ENCODE assay signal across 13 cellular contexts in genomic region chr6:89311530-89311852, GRCh38. TPM values are rescaled to one million over a fixed set of nuclear protein-coding genes. Genes with fewer than 3 reads are reported as not detected.
DNase-seq lines count a peak whose midpoint lies in the region; ATAC-seq and TF ChIP-seq lines count a peak whose summit lies in the region.
"Had no signal": no experiment of that assay in that cellular context is flagged by ENCODE, and none has a peak within 500 bp of the region (broad histone marks: within the 10 kb centered on the region; RNA-seq: fewer than 3 reads in every experiment).

No MANE protein-coding gene starts in this region.

- H3K4me1 Mint-ChIP-seq in activated CD8-positive, alpha-beta memory T cell treated with anti-CD3 and anti-CD28 coated beads, Interleukin-2, amount 10 ng/mL, durations not matched to agents 7 days and 5 days = no peaks in the 10 kb centered on the region
- no peaks in the 10 kb centered on the region for H3K4me1 Mint-ChIP-seq in activated naive CD4-positive, alpha-beta T cell treated with anti-CD3 and anti-CD28 coated beads for 36 hours (ENCODE audit: low read depth)

- H3K36me3 ChIP-seq in gastrocnemius medialis = no peaks in the 10 kb centered on the region

- ATAC-seq in gastrocnemius medialis = no peak
- no peak for ATAC-seq in activated CD4-positive, CD25-positive, alpha-beta regulatory T cell treated with anti-CD3 and anti-CD28 coated beads, Interleukin-2, amount 50 U/mL, for 24 hours
- no peak for ATAC-seq in activated CD8-positive, alpha-beta memory T cell treated with anti-CD3 and anti-CD28 coated beads, Interleukin-2, amount 10 ng/mL, durations not matched to agents 7 days and 5 days
- ATAC-seq: stimulated activated naive B cell treated with anti-CD40 and anti-IgM and Interleukin-4, amounts not matched to agents 10 μg/mL and 1 μg/mL and 100 μg/mL, for 72 hours had no signal

- peak; percentile 24; the same call in 1 of the 2 replicates for TF ChIP-seq CTCF in C4-2B (conservative IDR thresholded peaks at IDR 0.05)
- no peak; the same call in 1 of the 2 replicates for TF ChIP-seq CTCF in VCaP (conservative IDR thresholded peaks at IDR 0.05)
- peak in 1 of 5 experiments; percentile 57 for TF ChIP-seq CTCF in gastrocnemius medialis (IDR thresholded peaks at IDR 0.05 in 4 of 5, conservative IDR thresholded peaks at IDR 0.05 in 1 of 5)

- in situ Hi-C loops in gastrocnemius medialis (cut with MboI; ENCODE audit: low sequenced_read_pairs in 4 of 4) = no loop called here

- peaks cover 25 to 44% of the 10 kb centered on the region in 2 donors for H3K4me1 ChIP-seq in gastrocnemius medialis

- CTCF ChIA-PET in activated CD8-positive, alpha-beta memory T cell treated with anti-CD3 and anti-CD28 coated beads, Interleukin-2, amount 10 ng/mL, durations not matched to agents 7 days and 5 days (lab: Charles Lee) = interaction anchor here (0.5 to 1.5 kb wide), 2 partner anchors 38 to 233 kb away, joined by 3 read pairs; no protein-coding TSS in a partner anchor
- CTCF ChIA-PET in activated naive CD4-positive, alpha-beta T cell treated with anti-CD3 and anti-CD28 coated beads for 36 hours (lab: Charles Lee) = no interaction called here

- no peak overlapping the region for H3K4me3 ChIP-seq in gastrocnemius medialis

- H3K27me3 ChIP-seq in gastrocnemius medialis = no peaks in the 10 kb centered on the region

- TF ChIP-seq POLR2A in gastrocnemius medialis (IDR thresholded peaks at IDR 0.05) = no peak

- DNase-seq in glomerular visceral epithelial cell (ENCODE audit: extremely low spot score) (peak; percentile 27), gastrocnemius medialis (no peak), HK-2 (ENCODE audit: unreplicated experiment) (no peak)
- DNase-seq in activated CD8-positive, alpha-beta memory T cell treated with anti-CD3 and anti-CD28 coated beads, Interleukin-2, amount 10 ng/mL, durations not matched to agents 7 days and 5 days = no peak
- no peak for DNase-seq in activated naive CD4-positive, alpha-beta T cell treated with anti-CD3 and anti-CD28 coated beads for 36 hours
- DNase-seq: activated CD4-positive, alpha-beta memory T cell treated with anti-CD3 and anti-CD28 coated beads for 36 hours; NCI-H748 treated with DMSO at 0.1 percent for 48 hours; stimulated activated naive B cell treated with anti-CD40 and anti-IgM and Interleukin-4, amounts not matched to agents 10 μg/mL and 1 μg/mL and 100 μg/mL, for 72 hours had no signal

- H3K27ac Mint-ChIP-seq in activated CD8-positive, alpha-beta memory T cell treated with anti-CD3 and anti-CD28 coated beads, Interleukin-2, amount 10 ng/mL, durations not matched to agents 7 days and 5 days = no peak overlapping the region
- no peak overlapping the region for H3K27ac Mint-ChIP-seq in activated naive CD4-positive, alpha-beta T cell treated with anti-CD3 and anti-CD28 coated beads for 36 hours
- H3K27ac Mint-ChIP-seq: activated CD4-positive, alpha-beta memory T cell treated with anti-CD3 and anti-CD28 coated beads for 36 hours; activated T-helper 2 cell treated with anti-CD3 and anti-CD28 coated beads, Interferon-gamma antibody, Interleukin-2, Interleukin-4, amounts not matched to agents 10 μg/mL and 5 μg/mL and 100 μg/mL, durations not matched to agents 14 hours and 24 hours and 36 hours; stimulated activated naive B cell treated with anti-CD40 and anti-IgM and Interleukin-4, amounts not matched to agents 10 μg/mL and 1 μg/mL and 100 μg/mL, for 72 hours had no signal

- H3K27ac ChIP-seq in C4-2B = peak overlapping the region; percentile 45; the same call in 1 of the 2 replicates
- H3K27ac ChIP-seq in VCaP = peak overlapping the region; percentile 65
- H3K27ac ChIP-seq in gastrocnemius medialis = peak overlapping the region; percentile 27 to 81 (median 60)

- H3K4me3 Mint-ChIP-seq in activated CD8-positive, alpha-beta memory T cell treated with anti-CD3 and anti-CD28 coated beads, Interleukin-2, amount 10 ng/mL, durations not matched to agents 7 days and 5 days = no peak overlapping the region
- no peak overlapping the region for H3K4me3 Mint-ChIP-seq in activated naive CD4-positive, alpha-beta T cell treated with anti-CD3 and anti-CD28 coated beads for 36 hours
- H3K4me3 Mint-ChIP-seq: activated CD4-positive, alpha-beta memory T cell treated with anti-CD3 and anti-CD28 coated beads for 36 hours; stimulated activated naive B cell treated with anti-CD40 and anti-IgM and Interleukin-4, amounts not matched to agents 10 μg/mL and 1 μg/mL and 100 μg/mL, for 72 hours had no signal

- intact Hi-C loops in gastrocnemius medialis (cut with DNase I; ENCODE audit: low total_unique reads) = loop anchor here (5.0 kb wide), 1 partner anchor 61 kb away; no protein-coding TSS in a partner anchor
- intact Hi-C loops in activated naive CD4-positive, alpha-beta T cell treated with anti-CD3 and anti-CD28 coated beads for 36 hours (cut with micrococcal nuclease) = no loop called here

- no peaks in the 10 kb centered on the region for H3K9me3 ChIP-seq in gastrocnemius medialis
- H3K9me3 ChIP-seq: Caco-2 had no signal

- H3K9me3 Mint-ChIP-seq in activated CD8-positive, alpha-beta memory T cell treated with anti-CD3 and anti-CD28 coated beads, Interleukin-2, amount 10 ng/mL, durations not matched to agents 7 days and 5 days (ENCODE audit: low read depth) = no peaks in the 10 kb centered on the region
- no peaks in the 10 kb centered on the region for H3K9me3 Mint-ChIP-seq in activated naive CD4-positive, alpha-beta T cell treated with anti-CD3 and anti-CD28 coated beads for 36 hours
- H3K9me3 Mint-ChIP-seq: activated CD4-positive, alpha-beta memory T cell treated with anti-CD3 and anti-CD28 coated beads for 36 hours; activated T-helper 2 cell treated with anti-CD3 and anti-CD28 coated beads, Interferon-gamma antibody, Interleukin-2, Interleukin-4, amounts not matched to agents 10 μg/mL and 5 μg/mL and 100 μg/mL, durations not matched to agents 14 hours and 24 hours and 36 hours; stimulated activated naive B cell treated with anti-CD40 and anti-IgM and Interleukin-4, amounts not matched to agents 10 μg/mL and 1 μg/mL and 100 μg/mL, for 72 hours had no signal

- H3K27me3 Mint-ChIP-seq in activated CD8-positive, alpha-beta memory T cell treated with anti-CD3 and anti-CD28 coated beads, Interleukin-2, amount 10 ng/mL, durations not matched to agents 7 days and 5 days = no peaks in the 10 kb centered on the region
- H3K27me3 Mint-ChIP-seq in activated naive CD4-positive, alpha-beta T cell treated with anti-CD3 and anti-CD28 coated beads for 36 hours (ENCODE audit: low read depth) = peaks cover 2% of the 10 kb centered on the region
- H3K27me3 Mint-ChIP-seq: activated CD4-positive, alpha-beta memory T cell treated with anti-CD3 and anti-CD28 coated beads for 36 hours; stimulated activated naive B cell treated with anti-CD40 and anti-IgM and Interleukin-4, amounts not matched to agents 10 μg/mL and 1 μg/mL and 100 μg/mL, for 72 hours had no signal

- peaks cover 2% of the 10 kb centered on the region for H3K36me3 Mint-ChIP-seq in activated CD8-positive, alpha-beta memory T cell treated with anti-CD3 and anti-CD28 coated beads, Interleukin-2, amount 10 ng/mL, durations not matched to agents 7 days and 5 days
- H3K36me3 Mint-ChIP-seq in activated naive CD4-positive, alpha-beta T cell treated with anti-CD3 and anti-CD28 coated beads for 36 hours (ENCODE audit: low read depth) = no peaks in the 10 kb centered on the region
- H3K36me3 Mint-ChIP-seq: activated CD4-positive, alpha-beta memory T cell treated with anti-CD3 and anti-CD28 coated beads for 36 hours had no signal

RNA-seq across cellular contexts. Expression of gene GABRR2, which starts 3.6 kb away (rescaled TPM):
- under 1 TPM in 2 of 4 donors, not detected in 2; 0.24 to 0.71 TPM for total RNA-seq in gastrocnemius medialis
- total RNA-seq in activated CD8-positive, alpha-beta memory T cell treated with anti-CD3 and anti-CD28 coated beads, Interleukin-2, amount 10 ng/mL, durations not matched to agents 7 days and 5 days = 1 to 10 TPM in 1 of 2 experiments, under 1 TPM in 1; 0.67 to 1.0 TPM
- total RNA-seq in activated naive CD4-positive, alpha-beta T cell treated with anti-CD3 and anti-CD28 coated beads for 36 hours = not detected

RNA-seq across cellular contexts. Expression of gene UBE2J1, which starts 41.0 kb away (rescaled TPM):
- total RNA-seq in gastrocnemius medialis = 10 to 100 TPM; 10.5 to 15.1 (median 14.6) TPM
- total RNA-seq in activated CD8-positive, alpha-beta memory T cell treated with anti-CD3 and anti-CD28 coated beads, Interleukin-2, amount 10 ng/mL, durations not matched to agents 7 days and 5 days = 10 to 100 TPM; 26.1 to 31.2 TPM
- total RNA-seq in activated naive CD4-positive, alpha-beta T cell treated with anti-CD3 and anti-CD28 coated beads for 36 hours = 10 to 100 TPM; 10.8 to 10.9 TPM
